8 cellular contexts compared by ENCODE assay signal in the genomic region with DNA sequence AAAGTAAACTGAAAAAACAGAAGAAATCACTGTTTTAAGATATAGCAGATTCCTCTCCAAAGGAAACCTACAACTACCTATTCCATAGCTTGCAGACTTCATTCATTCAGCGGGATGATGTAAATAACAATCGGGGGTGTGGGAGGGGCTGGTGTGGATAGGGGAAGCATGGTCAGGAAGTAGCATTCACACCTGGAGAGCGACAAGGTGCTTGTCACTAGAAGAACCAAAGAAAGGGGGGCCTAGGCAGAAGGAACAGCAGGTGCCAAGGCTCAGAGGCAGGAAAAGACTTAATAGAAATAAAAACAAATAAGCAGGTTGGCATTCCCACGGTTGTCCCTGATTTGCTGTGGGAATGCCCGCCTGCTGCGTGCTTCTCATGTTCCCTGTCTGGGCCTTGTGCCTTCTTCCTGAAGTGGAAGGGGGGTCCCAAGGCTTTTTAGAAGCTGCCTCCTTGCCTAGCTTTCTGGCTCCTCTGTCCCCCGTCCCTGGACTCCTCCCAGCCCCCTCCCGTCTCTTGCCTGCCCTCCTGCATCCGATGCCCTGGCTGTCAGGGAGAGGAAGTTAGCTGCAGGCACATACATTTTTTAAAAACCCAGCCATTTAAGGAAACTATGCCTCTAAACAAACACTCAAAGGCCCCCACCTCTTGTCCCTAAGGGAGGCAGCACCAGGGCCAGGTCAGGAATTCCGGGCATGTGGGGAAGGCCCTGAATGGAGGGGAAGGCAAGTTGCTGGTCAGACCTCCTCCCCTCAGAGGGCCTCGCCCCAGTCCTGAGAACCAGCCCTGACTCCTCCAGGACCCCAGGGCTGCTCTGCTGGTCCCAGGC. TPM values are rescaled to one million over a fixed set of nuclear protein-coding genes. Genes with fewer than 3 reads are reported as not detected.
DNase-seq lines count a peak whose midpoint lies in the region; TF ChIP-seq lines count a peak whose summit lies in the region.
"Had no signal": no experiment of that assay in that cellular context is flagged by ENCODE, and none has a peak within 500 bp of the region (broad histone marks: within the 10 kb centered on the region; RNA-seq: fewer than 3 reads in every experiment).

No MANE protein-coding gene starts in this region.

- TF ChIP-seq CTCF in coronary artery (IDR thresholded peaks at IDR 0.05) (no peak), osteoblast (IDR thresholded peaks at IDR 0.05; ENCODE audit: extremely low read depth, low read depth, low read length) (no peak)

- peak overlapping the region; percentile 7 for H3K4me2 ChIP-seq in osteoblast (ENCODE audit: insufficient read depth, low read length)

- no peaks in the 10 kb centered on the region for H4K20me1 ChIP-seq in osteoblast (ENCODE audit: insufficient read depth, low read length)

- H3K36me3 ChIP-seq in HUES6 (ENCODE audit: control insufficient read depth, insufficient read depth, low read length) (no peaks in the 10 kb centered on the region), osteoblast (ENCODE audit: insufficient read depth, low read length) (no peaks in the 10 kb centered on the region)

- H3K4me3 ChIP-seq in HUES6 (ENCODE audit: low read depth, low read length) = 0 out of 2 replicates have a peak overlapping the region, but pooled peaks have one; percentile 22
- H3K4me3 ChIP-seq in coronary artery = no peak overlapping the region
- no peak overlapping the region for H3K4me3 ChIP-seq in osteoblast (ENCODE audit: insufficient read depth, low read length)

- H3K27me3 ChIP-seq in HUES6 (ENCODE audit: control insufficient read depth, insufficient read depth, low read length) (0 out of 2 replicates have a peak, but pooled peaks cover 5% of the 10 kb centered on the region), osteoblast (ENCODE audit: insufficient read depth, low read length) (peaks cover 15% of the 10 kb centered on the region)

- H3K9me3 ChIP-seq in HUES6 (ENCODE audit: control insufficient read depth, insufficient read depth, low read depth, low read length) = no peaks in the 10 kb centered on the region
- H3K9me3 ChIP-seq in osteoblast (ENCODE audit: low read depth, low read length) = no peaks in the 10 kb centered on the region

- H3K27ac ChIP-seq in HUES6 (ENCODE audit: low read depth, low read length) (no peak overlapping the region), coronary artery (peak overlapping the region; percentile 36 to 60), osteoblast (ENCODE audit: low read depth, low read length) (peak overlapping the region; percentile 38)

- no peaks in the 10 kb centered on the region for H3K79me2 ChIP-seq in osteoblast (ENCODE audit: insufficient read depth, low read length)

- H3K9ac ChIP-seq in HUES6 (ENCODE audit: low read length) = no peak overlapping the region

- in situ Hi-C loops in G401 (cut with HindIII; ENCODE audit: low sequenced_read_pairs) = no loop called here

- DNase-seq in DMS153 (lab: John Stamatoyannopoulos, UW) = peak; percentile 57
- DNase-seq in coronary artery (ENCODE audit: low spot score) = peak; percentile 83
- DNase-seq in osteoblast (ENCODE audit: insufficient read length, low spot score, missing footprints) = peak; percentile 75
- no peak for DNase-seq in 8988T
- DNase-seq in stimulated activated CD4-positive, alpha-beta T cell treated with anti-CD3 and anti-CD28 coated beads, Interleukin-1b, Interleukin-23, amount 100 ng/mL, for 48 hours = no peak
- no peak for DNase-seq in G401 (ENCODE audit: low spot score)
- DNase-seq: central memory CD4-positive, alpha-beta T cell had no signal

- peak overlapping the region; percentile 61 for H2AFZ ChIP-seq in osteoblast (ENCODE audit: low read length)

- peaks cover 42% of the 10 kb centered on the region for H3K4me1 ChIP-seq in HUES6 (ENCODE audit: control insufficient read depth, insufficient read depth, low read length)
- peaks cover 51% of the 10 kb centered on the region for H3K4me1 ChIP-seq in osteoblast (ENCODE audit: insufficient read depth, low read length)

RNA-seq across cellular contexts. Expression of a gene that starts 54.7 kb away (rescaled TPM):
- 5.4 and 6.8 TPM in 2 replicates for total RNA-seq in osteoblast
- total RNA-seq in G401 (2014; rRNA removed; shearing (Covaris generic)) = 5.1 and 7.2 TPM in 2 replicates

Comparison
In these comparisons a context has a peak if more than half of its experiments do, and no peak if none do; other contexts are left out.
1. DNase-seq: peak in DMS153 (single experiment), coronary artery (single experiment) and osteoblast (single experiment); none in 8988T (single experiment), stimulated activated CD4-positive, alpha-beta T cell treated with anti-CD3 and anti-CD28 coated beads, Interleukin-1b, Interleukin-23, amount 100 ng/mL, for 48 hours (single experiment) and G401 (single experiment).